37 cellular contexts compared by ENCODE assay signal in the genomic region with DNA sequence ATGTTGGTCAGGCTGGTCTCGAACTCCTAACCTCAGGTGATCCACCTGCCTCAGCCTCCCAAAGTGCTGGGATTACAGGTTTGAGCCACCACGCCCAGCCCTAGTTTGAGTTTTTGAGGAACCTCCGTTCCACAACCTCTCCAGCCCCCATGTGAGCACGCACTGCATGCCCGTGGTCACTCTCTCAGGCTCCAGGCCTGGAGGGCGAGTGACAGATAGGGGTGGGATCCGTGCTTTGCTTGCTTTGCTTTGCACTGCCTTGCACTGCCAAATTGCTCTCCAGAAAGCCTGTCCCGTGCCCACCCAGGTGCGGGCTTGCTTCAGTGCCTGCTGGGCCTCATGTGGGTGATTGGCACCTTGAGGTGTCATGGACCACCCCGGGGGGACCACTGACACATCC. TPM values are rescaled to one million over a fixed set of nuclear protein-coding genes. Genes with fewer than 3 reads are reported as not detected.
"Had no signal": no experiment of that assay in that cellular context is flagged by ENCODE, and none has a peak within 500 bp of the region (broad histone marks: within the 10 kb centered on the region; RNA-seq: fewer than 3 reads in every experiment).

No MANE protein-coding gene starts in this region.

- H3K27me3 ChIP-seq: body of pancreas, right lobe of liver, upper lobe of left lung, vagina had no signal

- H3K9me3 ChIP-seq: body of pancreas, mucosa of descending colon, right lobe of liver, upper lobe of left lung, vagina had no signal

- H3K4me3 ChIP-seq: body of pancreas, coronary artery, gastroesophageal sphincter, mucosa of descending colon, right lobe of liver, skin epidermis, upper lobe of left lung, vagina had no signal

- DNase-seq: activated CD4-positive, alpha-beta memory T cell treated with anti-CD3 and anti-CD28 coated beads for 36 hours; activated CD4-positive, alpha-beta T cell treated with anti-CD3 and anti-CD28 coated beads for 48 hours; activated effector memory CD4-positive, alpha-beta T cell treated with Interleukin-2 at 50 U/mL for 16 hours; activated naive CD4-positive, alpha-beta T cell treated with Interleukin-2 at 50 U/mL for 16 hours; activated T-cell treated with anti-CD3 and anti-CD28 coated beads, Interleukin-2, amount 50 U/mL, for 72 hours; aorta; cerebellar nuclear complex; effector memory CD8-positive, alpha-beta T cell; hypothalamus; immature natural killer cell; mucosa of descending colon; right lobe of liver; stimulated activated CD4-positive, alpha-beta T cell treated with anti-CD3 and anti-CD28 coated beads, Interleukin-4, amount 100 ng/mL, for 4 hours; stimulated activated CD8-positive, alpha-beta memory T cell treated with anti-CD3 and anti-CD28 coated beads, Interleukin-4, amount 100 ng/mL, for 48 hours; stimulated activated naive CD8-positive, alpha-beta T cell treated with anti-CD3 and anti-CD28 coated beads, Interleukin-15, amount 100 ng/mL, for 72 hours; substantia nigra; T-helper 17 cell; T1000; WERI-Rb-1 had no signal

- H3K27ac ChIP-seq: body of pancreas, coronary artery, gastroesophageal sphincter, right lobe of liver, skin epidermis, upper lobe of left lung, vagina, WERI-Rb-1 had no signal

- H3K4me1 ChIP-seq: body of pancreas, gastroesophageal sphincter, right lobe of liver, upper lobe of left lung, vagina had no signal

- H3K36me3 ChIP-seq: gastroesophageal sphincter, right lobe of liver, upper lobe of left lung, vagina, WERI-Rb-1 had no signal

RNA-seq across cellular contexts. Expression of a gene that starts 29.9 kb away (rescaled TPM):
- total RNA-seq: activated CD4-positive, alpha-beta memory T cell treated with anti-CD3 and anti-CD28 coated beads for 36 hours; activated T-cell treated with anti-CD3 and anti-CD28 coated beads, Interleukin-2, amount 50 U/mL, for 72 hours; aorta; body of pancreas; endothelial cell of umbilical vein; fibroblast of lung; fibroblast of villous mesenchyme; gastroesophageal sphincter; kidney epithelial cell; lower leg skin; mucosa of descending colon; myocyte; natural killer cell treated with Interleukin-12 subunit alpha and Interleukin-12 subunit beta and Interleukin-15 and Interleukin-18, amount 100 ng/mL, for 72 hours; osteoblast; posterior vena cava; renal cortical epithelial cell; right lobe of liver; T-helper 17 cell; upper lobe of left lung; vagina had no signal
- polyA plus RNA-seq: adipose tissue, endothelial cell of umbilical vein, esophagus, fibroblast of lung, immature natural killer cell had no signal

RNA-seq across cellular contexts. Expression of a gene that starts 41.4 kb away (rescaled TPM):
- total RNA-seq: activated CD4-positive, alpha-beta memory T cell treated with anti-CD3 and anti-CD28 coated beads for 36 hours; aorta; body of pancreas; endothelial cell of umbilical vein; fibroblast of lung; fibroblast of villous mesenchyme; gastroesophageal sphincter; kidney epithelial cell; lower leg skin; mucosa of descending colon; myocyte; natural killer cell treated with Interleukin-12 subunit alpha and Interleukin-12 subunit beta and Interleukin-15 and Interleukin-18, amount 100 ng/mL, for 72 hours; osteoblast; posterior vena cava; renal cortical epithelial cell; T-helper 17 cell; vagina had no signal
- polyA plus RNA-seq: adipose tissue, aorta, esophagus, fibroblast of lung, immature natural killer cell had no signal
